In the genomic region with DNA sequence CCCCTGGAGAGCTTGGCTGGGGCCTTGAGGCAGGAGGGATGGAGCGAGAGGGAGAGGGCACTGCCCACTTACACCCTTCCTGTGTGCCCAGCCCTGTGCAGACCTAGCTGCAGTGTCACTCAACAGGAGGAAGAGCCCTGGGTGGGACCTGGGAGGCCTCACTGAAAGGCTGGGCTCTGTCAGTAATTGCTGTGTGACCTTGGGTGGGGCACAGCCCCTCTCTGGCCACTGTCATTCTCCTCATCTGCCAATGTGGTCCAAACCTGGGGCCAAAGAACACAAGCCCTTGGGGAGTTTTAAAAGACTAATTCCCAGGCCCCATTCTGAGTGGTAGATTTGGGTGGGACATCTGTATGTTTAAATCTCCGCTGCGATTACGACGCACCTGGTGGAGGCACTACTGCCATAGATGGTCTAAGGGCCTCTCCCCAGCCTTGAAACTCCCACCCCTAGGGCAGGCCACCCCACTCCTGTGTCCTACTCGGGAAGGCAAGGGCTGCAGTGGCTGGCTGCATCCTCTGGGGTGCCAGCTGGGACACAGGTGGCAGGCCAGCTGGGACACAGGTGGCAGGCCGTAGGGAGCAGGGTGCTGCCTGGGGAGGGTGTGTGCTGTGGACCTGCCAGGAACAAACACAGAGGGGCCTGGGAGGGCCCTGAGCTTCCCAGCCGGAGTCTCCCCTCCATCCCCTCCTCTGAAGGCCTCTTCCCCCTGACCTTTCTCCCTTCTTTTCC, we compare ENCODE assay signal across 1 cellular context.
TF ChIP-seq lines count a peak whose summit lies in the region.

No MANE protein-coding gene starts in this region.

TF ChIP-seq in K562, 482 proteins besides CTCF, POLR2A, EP300 and RAD21:
- TF ChIP-seq, protein P1, sequence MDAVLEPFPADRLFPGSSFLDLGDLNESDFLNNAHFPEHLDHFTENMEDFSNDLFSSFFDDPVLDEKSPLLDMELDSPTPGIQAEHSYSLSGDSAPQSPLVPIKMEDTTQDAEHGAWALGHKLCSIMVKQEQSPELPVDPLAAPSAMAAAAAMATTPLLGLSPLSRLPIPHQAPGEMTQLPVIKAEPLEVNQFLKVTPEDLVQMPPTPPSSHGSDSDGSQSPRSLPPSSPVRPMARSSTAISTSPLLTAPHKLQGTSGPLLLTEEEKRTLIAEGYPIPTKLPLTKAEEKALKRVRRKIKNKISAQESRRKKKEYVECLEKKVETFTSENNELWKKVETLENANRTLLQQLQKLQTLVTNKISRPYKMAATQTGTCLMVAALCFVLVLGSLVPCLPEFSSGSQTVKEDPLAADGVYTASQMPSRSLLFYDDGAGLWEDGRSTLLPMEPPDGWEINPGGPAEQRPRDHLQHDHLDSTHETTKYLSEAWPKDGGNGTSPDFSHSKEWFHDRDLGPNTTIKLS (IDR thresholded peaks at IDR 0.05; ENCODE audit: borderline replicate concordance, low read depth) = no peak
- TF ChIP-seq LCOR (CRISPR knock-in tag; IDR thresholded peaks at IDR 0.05) (no peak), ZFP36 (IDR thresholded peaks at IDR 0.05; ENCODE audit: low read depth, low read length, partially characterized antibody) (peak; percentile 51), TCF7L2 (IDR thresholded peaks at IDR 0.05; ENCODE audit: low read depth, low read length) (no peak)
TF ChIP-seq in K562: peak in this region for 1.
